In the genomic region with DNA sequence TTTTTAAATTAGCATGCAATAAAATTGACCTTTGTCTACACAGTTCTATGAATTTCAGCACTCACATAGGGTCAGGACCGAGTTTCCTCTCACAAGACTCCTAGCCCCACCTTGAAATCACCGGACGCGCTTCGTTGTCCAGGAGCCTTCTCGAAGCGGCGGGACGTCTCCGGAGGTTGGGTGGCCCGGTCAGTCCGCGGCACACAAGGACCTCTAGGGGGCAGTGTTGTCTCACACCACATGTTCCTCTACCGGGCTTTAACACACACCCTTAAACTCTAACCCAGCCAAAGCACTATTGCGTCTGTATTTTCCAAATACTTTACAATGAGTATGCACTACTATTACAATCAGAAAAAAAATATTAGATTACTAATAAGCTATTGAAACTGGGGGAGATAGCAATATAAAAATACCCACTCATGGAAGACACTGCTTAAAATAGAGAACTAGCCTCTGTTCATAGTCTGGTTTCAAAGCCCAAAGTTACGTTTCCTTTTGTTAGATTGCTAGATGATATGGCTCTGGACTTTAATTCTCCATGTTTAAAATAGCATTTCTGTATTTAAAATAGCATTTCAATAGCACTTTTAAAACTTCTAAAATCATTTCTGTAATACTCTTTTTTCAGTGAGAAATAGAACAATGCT, we compare ENCODE assay signal across 8 cellular contexts. TPM values are rescaled to one million over a fixed set of nuclear protein-coding genes. Genes with fewer than 3 reads are reported as not detected.
DNase-seq lines count a peak whose midpoint lies in the region; ATAC-seq and TF ChIP-seq lines count a peak whose summit lies in the region.
"Not testable (repeated sequence)": the region's sequence is repeated elsewhere in the genome, so short reads cannot be mapped to it uniquely, and the experiment has no call there.

No MANE protein-coding gene starts in this region.

- ATAC-seq in GM21576 (IDR thresholded peaks at IDR 0.05; ENCODE audit: unreplicated experiment) (peak; percentile 95), HG03135 (IDR thresholded peaks at IDR 0.05; ENCODE audit: unreplicated experiment) (peak; percentile 95)
- peak; percentile 99 to 100 for ATAC-seq in stimulated activated naive B cell treated with anti-CD40 and anti-IgM and Interleukin-4, amounts not matched to agents 10 μg/mL and 1 μg/mL and 100 μg/mL, for 72 hours (replicated peaks)

- intact Hi-C loops in cardiac septum (cut with DNase I); posterior cingulate gyrus (cut with DNase I): not testable (repeated sequence)

- H3K4me3 Mint-ChIP-seq in stimulated activated naive B cell treated with anti-CD40 and anti-IgM and Interleukin-4, amounts not matched to agents 10 μg/mL and 1 μg/mL and 100 μg/mL, for 72 hours = not testable (repeated sequence)

- not testable (repeated sequence) for H3K27me3 Mint-ChIP-seq in stimulated activated naive B cell treated with anti-CD40 and anti-IgM and Interleukin-4, amounts not matched to agents 10 μg/mL and 1 μg/mL and 100 μg/mL, for 72 hours

- peak; percentile 42 for DNase-seq in activated CD4-positive, CD25-positive, alpha-beta regulatory T cell treated with anti-CD3 and anti-CD28 coated beads, Interleukin-2, amount 50 U/mL, for 72 hours
- peak; percentile 2 for DNase-seq in activated gamma-delta T cell treated with anti-CD3 and anti-CD28 coated beads, Interleukin-2, amount 50 U/mL, for 16 hours (ENCODE audit: low read depth)
- DNase-seq in cardiac septum (ENCODE audit: low spot score) (peak; percentile 92), posterior cingulate gyrus (peak in 8 of 10 donors; percentile 25 to 86 (median 52))
- peak; percentile 29 for DNase-seq in stimulated activated naive B cell treated with anti-CD40 and anti-IgM and Interleukin-4, amounts not matched to agents 10 μg/mL and 1 μg/mL and 100 μg/mL, for 72 hours

- not testable (repeated sequence) for H3K9me3 Mint-ChIP-seq in stimulated activated naive B cell treated with anti-CD40 and anti-IgM and Interleukin-4, amounts not matched to agents 10 μg/mL and 1 μg/mL and 100 μg/mL, for 72 hours

- H3K4me1 Mint-ChIP-seq in stimulated activated naive B cell treated with anti-CD40 and anti-IgM and Interleukin-4, amounts not matched to agents 10 μg/mL and 1 μg/mL and 100 μg/mL, for 72 hours = not testable (repeated sequence)

- not testable (repeated sequence) for H3K4me3 ChIP-seq in GM12875 (ENCODE audit: low read depth, low read length)

- H3K36me3 Mint-ChIP-seq in stimulated activated naive B cell treated with anti-CD40 and anti-IgM and Interleukin-4, amounts not matched to agents 10 μg/mL and 1 μg/mL and 100 μg/mL, for 72 hours = not testable (repeated sequence)

- TF ChIP-seq CTCF in GM12875 (IDR thresholded peaks at IDR 0.05; ENCODE audit: borderline replicate concordance, insufficient read depth, low read depth, low read length) = 0 out of 2 replicates have a peak, but pooled peaks have one; percentile 1

- not testable (repeated sequence) for H3K27ac Mint-ChIP-seq in stimulated activated naive B cell treated with anti-CD40 and anti-IgM and Interleukin-4, amounts not matched to agents 10 μg/mL and 1 μg/mL and 100 μg/mL, for 72 hours

RNA-seq across cellular contexts. Expression of gene NUTM2D, which starts 56.0 kb away (rescaled TPM):
- 3.0 TPM for total RNA-seq in cardiac septum

Comparison
In these comparisons a context has a peak if more than half of its experiments do, and no peak if none do; other contexts are left out.
1. DNase-seq: peak in every context shown above with its lines; median percentile 92 in cardiac septum; 52 in posterior cingulate gyrus; 42 in activated CD4-positive, CD25-positive, alpha-beta regulatory T cell treated with anti-CD3 and anti-CD28 coated beads, Interleukin-2, amount 50 U/mL, for 72 hours; 29 in stimulated activated naive B cell treated with anti-CD40 and anti-IgM and Interleukin-4, amounts not matched to agents 10 μg/mL and 1 μg/mL and 100 μg/mL, for 72 hours; 2 in activated gamma-delta T cell treated with anti-CD3 and anti-CD28 coated beads, Interleukin-2, amount 50 U/mL, for 16 hours.